ENCODE assay signal across 19 cellular contexts in the genomic region with DNA sequence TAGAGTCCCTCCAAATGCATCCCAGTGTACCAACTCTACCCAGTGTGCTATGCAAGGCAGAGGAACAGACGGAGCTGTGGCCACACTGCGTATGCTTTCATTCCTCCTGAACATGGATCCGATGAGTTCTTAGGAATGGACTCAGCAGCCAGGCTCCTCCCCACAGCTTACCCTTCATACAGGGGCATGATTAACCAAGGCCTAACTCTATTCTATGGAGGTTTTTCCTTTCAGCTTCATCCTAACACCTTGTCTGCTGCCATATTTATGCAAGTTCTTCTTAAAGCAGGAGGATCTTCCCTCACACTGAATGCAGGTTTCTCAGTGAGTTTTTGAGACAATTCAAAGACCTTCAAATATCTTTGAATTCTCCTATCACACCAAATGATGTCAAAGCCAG.
A peak's percentile ranks its signal among the peaks of the same experiment; 100 is the strongest.
DNase-seq lines count a peak whose midpoint lies in the region; ATAC-seq and TF ChIP-seq lines count a peak whose summit lies in the region.
"Had no signal": no experiment of that assay in that cellular context is flagged by ENCODE, and none has a peak within 500 bp of the region (broad histone marks: within the 10 kb centered on the region; RNA-seq: fewer than 3 reads in every experiment).

No MANE protein-coding gene starts in this region.

- H3K4ac ChIP-seq in trophoblast cell (ENCODE audit: low read depth, low read length), result no peak overlapping the region

- no peaks in the 10 kb centered on the region for H3K4me1 Mint-ChIP-seq in HFFc6 (ENCODE audit: low read depth)
- H3K4me1 Mint-ChIP-seq: B cell; CD4-positive, CD25-positive, alpha-beta regulatory T cell; CD8-positive, alpha-beta memory T cell had no signal

- POLR2A ChIA-PET in SK-N-SH (lab: Yijun Ruan, JAX), result interaction anchor here (0.6 kb wide), 1 partner anchor 20 kb away, joined by 6 read pairs; no protein-coding TSS in a partner anchor

- H3K23ac ChIP-seq in trophoblast cell (ENCODE audit: low read length), result no peak overlapping the region

- H4K91ac ChIP-seq in trophoblast cell (ENCODE audit: low read depth, low read length), result peak overlapping the region; percentile 65

- H3K9me2 ChIP-seq in SK-N-SH, result no peaks in the 10 kb centered on the region

- no peak overlapping the region for H2BK12ac ChIP-seq in trophoblast cell (ENCODE audit: low read length)

- CTCF ChIA-PET in SK-N-SH (lab: Yijun Ruan, JAX), result interaction anchor here (1.2 to 8.3 kb wide), 2 partner anchors 12 to 253 kb away, joined by 4 to 39 read pairs; no protein-coding TSS in a partner anchor

- peaks cover 36% of the 10 kb centered on the region for H3K9me3 Mint-ChIP-seq in HFFc6
- H3K9me3 Mint-ChIP-seq: CD4-positive, CD25-positive, alpha-beta regulatory T cell had no signal

- no peak for TF ChIP-seq CTCF in SK-N-SH (IDR thresholded peaks at IDR 0.05)
- no peak for TF ChIP-seq CTCF in HFFc6 (IDR thresholded peaks at IDR 0.05)

- H2AFZ ChIP-seq in SK-N-SH (ENCODE audit: low read depth), result no peak overlapping the region
- H2AFZ ChIP-seq in trophoblast cell (ENCODE audit: insufficient read depth, low read length, poor library complexity), result no peak overlapping the region
- H2AFZ ChIP-seq: GM23248 had no signal

- no peaks in the 10 kb centered on the region for H4K20me1 ChIP-seq in SK-N-SH (ENCODE audit: insufficient read depth)

- H3K4me3 ChIP-seq in SK-N-SH (ENCODE audit: low read depth in 2 of 2, low read length in 1 of 2), result no peak overlapping the region
- no peak overlapping the region for H3K4me3 ChIP-seq in trophoblast cell (ENCODE audit: low read depth, low read length)
- H3K4me3 ChIP-seq: GM12878, GM23248 had no signal

- TF ChIP-seq EP300 in SK-N-SH (IDR thresholded peaks at IDR 0.05; ENCODE audit: borderline replicate concordance in 1 of 2, low read depth in 1 of 2, low read length in 1 of 2), result no peak

- no peak overlapping the region for H3K4me3 Mint-ChIP-seq in HFFc6
- H3K4me3 Mint-ChIP-seq: B cell; CD4-positive, CD25-positive, alpha-beta regulatory T cell; CD8-positive, alpha-beta memory T cell had no signal

- H2AK5ac ChIP-seq in trophoblast cell (ENCODE audit: low read length), result no peak overlapping the region

- H3K27ac ChIP-seq in SK-N-SH (ENCODE audit: low read depth in 2 of 2, low read length in 1 of 2) (peak overlapping the region in 1 of 2 experiments; percentile 97; a peak in 2 of 4 replicates), cingulate gyrus (ENCODE audit: low read depth, low read length) (peak overlapping the region; percentile 23), trophoblast cell (ENCODE audit: low read depth, low read length) (no peak overlapping the region)
- H3K27ac ChIP-seq: 22Rv1, C4-2B, GM23248 had no signal

- peaks cover 0 to 81% of the 10 kb centered on the region in 2 experiments; a peak in 2 of 4 replicates for H3K4me1 ChIP-seq in SK-N-SH (ENCODE audit: control insufficient read depth in 1 of 2, insufficient read depth in 2 of 2, low read depth in 1 of 2, low read length in 1 of 2)
- H3K4me1 ChIP-seq in trophoblast cell (ENCODE audit: control insufficient read depth in 1 of 2, insufficient read depth in 2 of 2, low read length in 2 of 2), result peaks cover 28 to 31% of the 10 kb centered on the region in 2 experiments

- H3K9ac ChIP-seq in SK-N-SH, result no peak overlapping the region
- no peak overlapping the region for H3K9ac ChIP-seq in trophoblast cell (ENCODE audit: low read length)
- H3K9ac ChIP-seq: GM23248 had no signal

- H3K18ac ChIP-seq in trophoblast cell (ENCODE audit: low read length), result no peak overlapping the region

- H3K4me2 ChIP-seq in SK-N-SH (no peak overlapping the region), trophoblast cell (ENCODE audit: low read length) (no peak overlapping the region)

- no peak overlapping the region for H3K27ac Mint-ChIP-seq in HFFc6
- H3K27ac Mint-ChIP-seq: B cell; CD4-positive, CD25-positive, alpha-beta regulatory T cell; CD8-positive, alpha-beta memory T cell had no signal

- no peak for TF ChIP-seq RAD21 in SK-N-SH (IDR thresholded peaks at IDR 0.05; ENCODE audit: low read length)

- no peaks in the 10 kb centered on the region for H3K36me3 ChIP-seq in SK-N-SH (replicated peaks in 1 of 2; ENCODE audit: control insufficient read depth in 1 of 2, insufficient read depth in 2 of 2, low read length in 1 of 2)
- H3K36me3 ChIP-seq in trophoblast cell (ENCODE audit: control insufficient read depth in 1 of 2, insufficient read depth in 2 of 2, low read length in 2 of 2), result no peaks in the 10 kb centered on the region

- no peak overlapping the region for H2BK5ac ChIP-seq in trophoblast cell (ENCODE audit: low read depth, low read length, poor library complexity)

- peak overlapping the region; percentile 8 for H2BK120ac ChIP-seq in trophoblast cell (ENCODE audit: insufficient read depth, low read length, poor library complexity)

- H4K12ac ChIP-seq in trophoblast cell (ENCODE audit: low read depth, low read length), result no peak overlapping the region

- no peak overlapping the region for H3K14ac ChIP-seq in trophoblast cell (ENCODE audit: low read length)

- H3K79me1 ChIP-seq in trophoblast cell (ENCODE audit: low read length), result peaks cover 11% of the 10 kb centered on the region

- no peak for DNase-seq in SK-N-SH
- DNase-seq in trophoblast cell, result no peak
- no peak for DNase-seq in HFFc6
- DNase-seq: CD4-positive, CD25-positive, alpha-beta regulatory T cell; CD8-positive, alpha-beta memory T cell; DMS 273 treated with DMSO at 0.1 percent for 48 hours; DMS79; EL; GDM1; GM23248; H7; HCEC 1CT had no signal

- WGBS in SK-N-SH (ENCODE audit: low lambda C conversion rate), result 66% methylated on average over 3 of the region's 3 CpGs
- no CpG with 5 or more reads among the region's 3 CpGs for WGBS in trophoblast cell (ENCODE audit: extremely low coverage, insufficient coverage, insufficient read length)

- H3K27me3 Mint-ChIP-seq in HFFc6 (ENCODE audit: insufficient read depth), result peaks cover 3% of the 10 kb centered on the region
- H3K27me3 Mint-ChIP-seq: CD4-positive, CD25-positive, alpha-beta regulatory T cell had no signal

- H3K9me3 ChIP-seq in SK-N-SH (no peaks in the 10 kb centered on the region), trophoblast cell (ENCODE audit: insufficient read depth, low read depth, low read length) (no peaks in the 10 kb centered on the region)

- H3K36me3 Mint-ChIP-seq in HFFc6 (ENCODE audit: low read depth), result no peaks in the 10 kb centered on the region
- H3K36me3 Mint-ChIP-seq: CD4-positive, CD25-positive, alpha-beta regulatory T cell; CD8-positive, alpha-beta memory T cell had no signal

- H3K27me3 ChIP-seq in SK-N-SH (ENCODE audit: insufficient read depth), result no peaks in the 10 kb centered on the region
- no peaks in the 10 kb centered on the region for H3K27me3 ChIP-seq in trophoblast cell (ENCODE audit: insufficient read depth, low read length)

- H3F3A ChIP-seq in SK-N-SH (replicated peaks; ENCODE audit: insufficient read depth), result no peaks in the 10 kb centered on the region

- ATAC-seq in SK-N-SH treated with all-trans-retinoic acid at 6 μM for 48 hours, result no peak
- ATAC-seq in HG03196 (IDR thresholded peaks at IDR 0.05; ENCODE audit: unreplicated experiment), result no peak
- ATAC-seq: GM12878 had no signal

- H4K8ac ChIP-seq in trophoblast cell (ENCODE audit: low read depth, low read length), result no peak overlapping the region

- H3K79me2 ChIP-seq in SK-N-SH (ENCODE audit: insufficient read depth) (no peaks in the 10 kb centered on the region), trophoblast cell (ENCODE audit: control insufficient read depth, insufficient read depth, low read length, poor library complexity) (peaks cover 2% of the 10 kb centered on the region)

TF ChIP-seq in SK-N-SH treated with all-trans-retinoic acid at 6 μM for 48 hours, 23 proteins besides CTCF, POLR2A, EP300 and RAD21:
- TF ChIP-seq SNAI2 (CRISPR knock-in tag; IDR thresholded peaks at IDR 0.05) (no peak), CREB5 (CRISPR knock-in tag; IDR thresholded peaks at IDR 0.05; ENCODE audit: low read depth) (no peak), ZNF70 (CRISPR knock-in tag; IDR thresholded peaks at IDR 0.05) (peak; percentile 95), PPARA (CRISPR knock-in tag; IDR thresholded peaks at IDR 0.05; ENCODE audit: borderline replicate concordance) (no peak), BACH2 (CRISPR knock-in tag; IDR thresholded peaks at IDR 0.05; ENCODE audit: borderline replicate concordance) (no peak)

TF ChIP-seq in SK-N-SH, 30 proteins besides CTCF, POLR2A, EP300 and RAD21 (continues in another document):
- TF ChIP-seq SMC3 (IDR thresholded peaks at IDR 0.05; ENCODE audit: low read depth, low read length), result no peak
- TF ChIP-seq NRF1 (IDR thresholded peaks at IDR 0.05; ENCODE audit: low read depth, low read length), result no peak
- no peak for TF ChIP-seq PBX3 (IDR thresholded peaks at IDR 0.05)
